8 cellular contexts compared by ENCODE assay signal in genomic region chr1:155609515-155610256, GRCh38. TPM values are rescaled to one million over a fixed set of nuclear protein-coding genes. Genes with fewer than 3 reads are reported as not detected.
DNase-seq lines count a peak whose midpoint lies in the region; TF ChIP-seq lines count a peak whose summit lies in the region.

TSS of gene MSTO1 (plus strand) at chr1:155610218. CDS start at chr1:155610249, 31 bp downstream.

- no peak within 1 kb of the TSS for H2AK5ac ChIP-seq in neuronal stem cell (ENCODE audit: low read depth, low read length)

- DNase-seq in GF-D8 (lab: John Stamatoyannopoulos, UW), result peak; percentile 93
- DNase-seq in HEK293T (ENCODE audit: extremely low spot score), result peak; percentile 93
- peak; percentile 98 for DNase-seq in MV-4-11 (lab: John Stamatoyannopoulos, UW)
- DNase-seq in SK-MEL-5 (ENCODE audit: low read depth, low spot score), result peak; percentile 98
- peak; percentile 98 for DNase-seq in activated naive CD4-positive, alpha-beta T cell treated with Interleukin-2 at 50 U/mL for 16 hours
- peak; percentile 96 for DNase-seq in foreskin melanocyte
- DNase-seq in neuronal stem cell (ENCODE audit: low spot score), result peak; percentile 89

- H2BK120ac ChIP-seq in neuronal stem cell (ENCODE audit: low read depth, low read length), result no peak within 1 kb of the TSS

- no peak within 1 kb of the TSS for H2BK5ac ChIP-seq in neuronal stem cell (ENCODE audit: low read length)

- peak within 1 kb of the TSS; percentile 84 for H3K4me2 ChIP-seq in neuronal stem cell (ENCODE audit: insufficient read depth, low read length, poor library complexity, severe bottlenecking)

- peak within 1 kb of the TSS; percentile 98 for H2AFZ ChIP-seq in neuronal stem cell (ENCODE audit: low read length)

- no peak within 1 kb of the TSS for H3K23ac ChIP-seq in neuronal stem cell (ENCODE audit: low read depth, low read length, poor library complexity)

- in situ Hi-C loops in SK-MEL-5 (cut with HindIII; ENCODE audit: low pct_unique_long_range_greater_than_20kb, low sequenced_read_pairs), result no loop called here

- H3K27me3 ChIP-seq in neuronal stem cell (ENCODE audit: control insufficient read depth in 3 of 3, insufficient read depth in 3 of 3, low read depth in 1 of 3, low read length in 3 of 3), result no peaks in the 10 kb centered on the region

- H3K27ac ChIP-seq in neuronal stem cell (replicated peaks; ENCODE audit: low read length), result peak within 1 kb of the TSS; percentile 79

- no peak within 1 kb of the TSS for H2BK12ac ChIP-seq in neuronal stem cell (ENCODE audit: low read length)

- no peak within 1 kb of the TSS for H2BK15ac ChIP-seq in neuronal stem cell (ENCODE audit: low read length)

- peak within 1 kb of the TSS; percentile 85 for H3K18ac ChIP-seq in neuronal stem cell (ENCODE audit: low read length)

- CTCF ChIA-PET in HEK293T (lab: Yijun Ruan, JAX), result interaction anchor here (0.6 kb wide), 1 partner anchor 71 kb away, joined by 4 read pairs; no protein-coding TSS in a partner anchor

- H3K9ac ChIP-seq in neuronal stem cell (ENCODE audit: low read depth, low read length, poor library complexity), result no peak within 1 kb of the TSS

- H3K4me1 ChIP-seq in neuronal stem cell (ENCODE audit: control insufficient read depth in 2 of 2, insufficient read depth in 1 of 2, low read depth in 1 of 2, low read length in 2 of 2), result no peaks in the 10 kb centered on the region

- no peak within 1 kb of the TSS for H4K8ac ChIP-seq in neuronal stem cell (ENCODE audit: low read depth, low read length)

- no peaks in the 10 kb centered on the region for H3K79me1 ChIP-seq in neuronal stem cell (ENCODE audit: low read depth, low read length)

- no peaks in the 10 kb centered on the region for H3K9me3 ChIP-seq in neuronal stem cell (replicated peaks in 1 of 2; ENCODE audit: control insufficient read depth in 2 of 2, insufficient read depth in 1 of 2, low read depth in 1 of 2, low read length in 2 of 2)

- peaks cover 8 to 15% of the 10 kb centered on the region in 2 donors for H3K36me3 ChIP-seq in neuronal stem cell (replicated peaks in 1 of 2; ENCODE audit: control insufficient read depth in 2 of 2, insufficient read depth in 2 of 2, low read length in 2 of 2)

- H3K4ac ChIP-seq in neuronal stem cell (ENCODE audit: low read length), result no peak within 1 kb of the TSS

- POLR2A ChIA-PET in HEK293T (lab: Yijun Ruan, JAX), result interaction anchor here (0.7 to 1.5 kb wide), 9 partner anchors 9 to 435 kb away, joined by 3 to 12 read pairs (median 3); partner anchors contain the start of gene CLK2

- TF ChIP-seq CTCF in subcutaneous adipose tissue (IDR thresholded peaks at IDR 0.05; ENCODE audit: low read depth), result no peak

- no peak within 1 kb of the TSS for H4K91ac ChIP-seq in neuronal stem cell (ENCODE audit: low read depth, low read length, poor library complexity)

- WGBS in neuronal stem cell (ENCODE audit: extremely low coverage in 2 of 2, insufficient read length in 2 of 2, insufficient replicate concordance in 1 of 2), 2 donors, result no CpG with 5 or more reads among the region's 47 CpGs

- H3K14ac ChIP-seq in neuronal stem cell (ENCODE audit: low read length), result no peak within 1 kb of the TSS

- peak within 1 kb of the TSS; percentile 76 to 90 for H3K4me3 ChIP-seq in neuronal stem cell (ENCODE audit: low read length in 2 of 2)

TF ChIP-seq in HEK293T, 16 proteins besides CTCF, POLR2A, EP300 and RAD21:
- no peak for TF ChIP-seq CTBP1 (IDR thresholded peaks at IDR 0.05; ENCODE audit: borderline replicate concordance)
- TF ChIP-seq PKNOX1 (IDR thresholded peaks at IDR 0.05), result peak; percentile 93
- peak; percentile 27; the same call in 1 of the 2 replicates for TF ChIP-seq ZNF384 (IDR thresholded peaks at IDR 0.05)
- peak; percentile 85 for TF ChIP-seq L3MBTL2 (conservative IDR thresholded peaks at IDR 0.05)

RNA-seq across cellular contexts. Expression of gene MSTO1, which starts in this region (rescaled TPM):
- total RNA-seq in SK-MEL-5 (2014; rRNA removed; shearing (Covaris generic)), result 31.6 and 34.0 TPM in 2 replicates
- 22.9 and 24.9 TPM in 2 replicates for polyA plus RNA-seq in SK-MEL-5 (2015; cell fraction: cytosol; rRNA removed)
- polyA plus RNA-seq in SK-MEL-5 (2015; cell fraction: nucleus; rRNA removed), result 361 and 447 TPM in 2 replicates
- polyA plus RNA-seq in neuronal stem cell (2013, experiment 1 of 2), result 25.1 TPM
- polyA plus RNA-seq in neuronal stem cell (2013, experiment 2 of 2), result 24.8 TPM
- total RNA-seq in subcutaneous adipose tissue, result 10 to 100 TPM in 3 of 4 donors, 1 to 10 TPM in 1; 7.3 to 14.5 (median 12.7) TPM

Comparison
In these comparisons a context has a peak if more than half of its experiments do, and no peak if none do; other contexts are left out.
1. Peak in every context shown above with its lines: DNase-seq, H3K4me3 ChIP-seq and H3K27ac ChIP-seq.